ENCODE assay signal across 6 cellular contexts in the genomic region with DNA sequence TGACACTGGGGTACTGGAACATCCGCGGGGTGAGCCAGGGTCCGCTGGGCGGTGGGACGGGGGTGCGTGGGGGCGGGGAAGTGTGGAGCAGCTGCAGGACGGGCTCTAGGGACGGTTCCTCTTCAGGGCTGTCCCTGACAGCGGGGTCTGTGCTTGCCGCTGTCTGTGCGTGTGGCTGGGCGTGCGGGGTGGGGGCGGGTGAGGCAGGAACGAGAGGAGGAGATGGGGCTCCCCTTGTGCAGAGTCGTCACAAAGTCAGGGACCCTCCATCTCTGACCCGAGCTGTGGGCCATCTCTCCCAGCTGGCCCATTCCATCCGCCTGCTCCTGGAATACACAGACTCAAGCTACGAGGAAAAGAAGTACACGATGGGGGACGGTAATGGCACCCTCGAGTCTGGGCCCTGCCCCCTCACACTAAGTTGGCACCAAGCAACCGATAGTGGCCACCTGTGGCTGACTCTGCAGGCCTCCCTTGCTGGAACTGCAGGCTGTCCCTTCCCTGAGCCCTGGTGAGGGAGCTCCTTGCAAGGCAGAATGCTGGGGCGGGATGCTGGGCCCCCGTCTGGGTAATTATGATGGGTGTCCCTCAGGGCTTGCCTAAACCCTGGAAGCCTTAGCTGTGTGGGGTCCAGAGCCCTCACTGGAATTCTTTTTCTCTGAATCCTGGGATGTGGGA. TPM values are rescaled to one million over a fixed set of nuclear protein-coding genes. Genes with fewer than 3 reads are reported as not detected.
DNase-seq lines count a peak whose midpoint lies in the region; ATAC-seq and TF ChIP-seq lines count a peak whose summit lies in the region.

No MANE protein-coding gene starts in this region.

- DNase-seq in activated T-helper 2 cell treated with anti-CD3 and anti-CD28 coated beads, Interferon-gamma antibody, Interleukin-2, Interleukin-4, amounts not matched to agents 10 μg/mL and 5 μg/mL and 100 μg/mL, durations not matched to agents 14 hours and 24 hours and 36 hours (ENCODE audit: low spot score), result no peak

- intact Hi-C loops in activated T-helper 2 cell treated with anti-CD3 and anti-CD28 coated beads, Interferon-gamma antibody, Interleukin-2, Interleukin-4, amounts not matched to agents 10 μg/mL and 5 μg/mL and 100 μg/mL, durations not matched to agents 14 hours and 24 hours and 36 hours (cut with micrococcal nuclease), result no loop called here

- H3K27ac Mint-ChIP-seq in activated T-helper 2 cell treated with anti-CD3 and anti-CD28 coated beads, Interferon-gamma antibody, Interleukin-2, Interleukin-4, amounts not matched to agents 10 μg/mL and 5 μg/mL and 100 μg/mL, durations not matched to agents 14 hours and 24 hours and 36 hours, result peak overlapping the region; percentile 29

- H3K4me1 Mint-ChIP-seq in activated T-helper 2 cell treated with anti-CD3 and anti-CD28 coated beads, Interferon-gamma antibody, Interleukin-2, Interleukin-4, amounts not matched to agents 10 μg/mL and 5 μg/mL and 100 μg/mL, durations not matched to agents 14 hours and 24 hours and 36 hours (ENCODE audit: low read depth), result peaks cover 24% of the 10 kb centered on the region

- H3K9me2 ChIP-seq in DOHH2 (replicated peaks; ENCODE audit: control insufficient read depth, low read length), result no peaks in the 10 kb centered on the region

- no peaks in the 10 kb centered on the region for H3K9me3 ChIP-seq in DOHH2 (ENCODE audit: control insufficient read depth, insufficient read depth, low read length)
- no peaks in the 10 kb centered on the region for H3K9me3 ChIP-seq in mesodermal cell (ENCODE audit: control insufficient read depth, low read length)

- no peak for ATAC-seq in GM21381 (IDR thresholded peaks at IDR 0.05; ENCODE audit: unreplicated experiment)
- ATAC-seq in GM18870 (IDR thresholded peaks at IDR 0.05; ENCODE audit: unreplicated experiment), result no peak
- ATAC-seq in GM19397 (IDR thresholded peaks at IDR 0.05; ENCODE audit: unreplicated experiment), result no peak

- H3K4me1 ChIP-seq in DOHH2 (ENCODE audit: control insufficient read depth, low read length) (peaks cover 4% of the 10 kb centered on the region; the same call in 1 of the 2 replicates), mesodermal cell (ENCODE audit: control insufficient read depth, insufficient read depth, low read length, poor library complexity, severe bottlenecking) (no peaks in the 10 kb centered on the region)

- H3K36me3 ChIP-seq in DOHH2 (ENCODE audit: control insufficient read depth, low read length) (no peaks in the 10 kb centered on the region), mesodermal cell (ENCODE audit: control insufficient read depth, insufficient read depth, low read length) (no peaks in the 10 kb centered on the region)

- H3K4me3 ChIP-seq in DOHH2 (ENCODE audit: low read length) (peak overlapping the region; percentile 26), mesodermal cell (ENCODE audit: extremely low read depth, insufficient read depth, low read length, poor library complexity, severe bottlenecking) (peak overlapping the region; percentile 31)

- H3K27me3 Mint-ChIP-seq in activated T-helper 2 cell treated with anti-CD3 and anti-CD28 coated beads, Interferon-gamma antibody, Interleukin-2, Interleukin-4, amounts not matched to agents 10 μg/mL and 5 μg/mL and 100 μg/mL, durations not matched to agents 14 hours and 24 hours and 36 hours (ENCODE audit: low read depth), result no peaks in the 10 kb centered on the region

- TF ChIP-seq CTCF in DOHH2 (IDR thresholded peaks at IDR 0.05; ENCODE audit: low read depth, low read length, poor library complexity, severe bottlenecking), result no peak

- H3F3A ChIP-seq in DOHH2 (ENCODE audit: control insufficient read depth, insufficient read depth), result no peaks in the 10 kb centered on the region

- WGBS in mesodermal cell (ENCODE audit: insufficient coverage in 2 of 2), 2 experiments, result 30 to 47% methylated on average over 16 to 18 of the region's 26 CpGs

- H4K20me1 ChIP-seq in DOHH2 (ENCODE audit: control insufficient read depth, insufficient read depth, low read depth, low read length), result no peaks in the 10 kb centered on the region

- H3K9me3 Mint-ChIP-seq in activated T-helper 2 cell treated with anti-CD3 and anti-CD28 coated beads, Interferon-gamma antibody, Interleukin-2, Interleukin-4, amounts not matched to agents 10 μg/mL and 5 μg/mL and 100 μg/mL, durations not matched to agents 14 hours and 24 hours and 36 hours, result no peaks in the 10 kb centered on the region

- H3K4me2 ChIP-seq in DOHH2 (ENCODE audit: low read length), result peak overlapping the region; percentile 44

- H3K27ac ChIP-seq in DOHH2 (ENCODE audit: low read depth, low read length) (no peak overlapping the region), mesodermal cell (ENCODE audit: low read depth, low read length, severe bottlenecking) (no peak overlapping the region)

- H3K36me3 Mint-ChIP-seq in activated T-helper 2 cell treated with anti-CD3 and anti-CD28 coated beads, Interferon-gamma antibody, Interleukin-2, Interleukin-4, amounts not matched to agents 10 μg/mL and 5 μg/mL and 100 μg/mL, durations not matched to agents 14 hours and 24 hours and 36 hours (ENCODE audit: low read depth), result peaks cover 12% of the 10 kb centered on the region

- no peaks in the 10 kb centered on the region for H3K79me2 ChIP-seq in DOHH2 (ENCODE audit: control insufficient read depth, low read length)

- peaks cover 2% of the 10 kb centered on the region; the same call in 1 of the 2 replicates for H3K27me3 ChIP-seq in DOHH2 (ENCODE audit: control insufficient read depth, low read length)

- peak overlapping the region; percentile 70 for H3K4me3 Mint-ChIP-seq in activated T-helper 2 cell treated with anti-CD3 and anti-CD28 coated beads, Interferon-gamma antibody, Interleukin-2, Interleukin-4, amounts not matched to agents 10 μg/mL and 5 μg/mL and 100 μg/mL, durations not matched to agents 14 hours and 24 hours and 36 hours (ENCODE audit: low read depth)

RNA-seq across cellular contexts. Expression of a gene that starts 0.4 kb away (rescaled TPM):
- 30.1 and 32.3 TPM in 2 replicates for total RNA-seq in activated T-helper 2 cell treated with anti-CD3 and anti-CD28 coated beads, Interferon-gamma antibody, Interleukin-2, Interleukin-4, amounts not matched to agents 10 μg/mL and 5 μg/mL and 100 μg/mL, durations not matched to agents 14 hours and 24 hours and 36 hours
- 32.4 TPM for polyA plus RNA-seq in mesodermal cell (2013, experiment 1 of 2)
- 24.8 TPM for polyA plus RNA-seq in mesodermal cell (2013, experiment 2 of 2)

RNA-seq across cellular contexts. Expression of a gene that starts 12.4 kb away (rescaled TPM):
- total RNA-seq in activated T-helper 2 cell treated with anti-CD3 and anti-CD28 coated beads, Interferon-gamma antibody, Interleukin-2, Interleukin-4, amounts not matched to agents 10 μg/mL and 5 μg/mL and 100 μg/mL, durations not matched to agents 14 hours and 24 hours and 36 hours, result 13.6 and 13.9 TPM in 2 replicates
- polyA plus RNA-seq in mesodermal cell (2013, experiment 1 of 2), result 12.2 TPM
- 11.9 TPM for polyA plus RNA-seq in mesodermal cell (2013, experiment 2 of 2)

RNA-seq across cellular contexts. Expression of a gene that starts 19.4 kb away (rescaled TPM):
- 112 and 113 TPM in 2 replicates for total RNA-seq in activated T-helper 2 cell treated with anti-CD3 and anti-CD28 coated beads, Interferon-gamma antibody, Interleukin-2, Interleukin-4, amounts not matched to agents 10 μg/mL and 5 μg/mL and 100 μg/mL, durations not matched to agents 14 hours and 24 hours and 36 hours
- not detected for polyA plus RNA-seq in mesodermal cell (2013, experiment 1 of 2)
- not detected for polyA plus RNA-seq in mesodermal cell (2013, experiment 2 of 2)

RNA-seq across cellular contexts. Expression of a gene that starts 43.8 kb away (rescaled TPM):
- total RNA-seq in activated T-helper 2 cell treated with anti-CD3 and anti-CD28 coated beads, Interferon-gamma antibody, Interleukin-2, Interleukin-4, amounts not matched to agents 10 μg/mL and 5 μg/mL and 100 μg/mL, durations not matched to agents 14 hours and 24 hours and 36 hours, result 0.09 and 0.46 TPM in 2 replicates
- not detected for polyA plus RNA-seq in mesodermal cell (2013, experiment 1 of 2)
- not detected for polyA plus RNA-seq in mesodermal cell (2013, experiment 2 of 2)

RNA-seq across cellular contexts. Expression of a gene that starts 48.6 kb away (rescaled TPM):
- 77.5 and 78.4 TPM in 2 replicates for total RNA-seq in activated T-helper 2 cell treated with anti-CD3 and anti-CD28 coated beads, Interferon-gamma antibody, Interleukin-2, Interleukin-4, amounts not matched to agents 10 μg/mL and 5 μg/mL and 100 μg/mL, durations not matched to agents 14 hours and 24 hours and 36 hours
- 77.2 TPM for polyA plus RNA-seq in mesodermal cell (2013, experiment 1 of 2)
- polyA plus RNA-seq in mesodermal cell (2013, experiment 2 of 2), result 60.5 TPM
